In genomic region chr22:30945653-30946052, GRCh38 we compare ENCODE assay signal across 26 cellular contexts. TPM values are rescaled to one million over a fixed set of nuclear protein-coding genes. Genes with fewer than 3 reads are reported as not detected.
A peak's percentile ranks its signal among the peaks of the same experiment; 100 is the strongest.
DNase-seq lines count a peak whose midpoint lies in the region; ATAC-seq and TF ChIP-seq lines count a peak whose summit lies in the region.
"Had no signal": no experiment of that assay in that cellular context is flagged by ENCODE, and none has a peak within 500 bp of the region (broad histone marks: within the 10 kb centered on the region; RNA-seq: fewer than 3 reads in every experiment).

No MANE protein-coding gene starts in this region.

- H3K9me3 ChIP-seq in left ventricle myocardium inferior (replicated peaks), result no peaks in the 10 kb centered on the region
- H3K9me3 ChIP-seq in aorta (ENCODE audit: control insufficient read depth, low read length), result no peaks in the 10 kb centered on the region
- H3K9me3 ChIP-seq: adrenal gland, heart right ventricle, psoas muscle, thyroid gland had no signal

- H3K4me1 Mint-ChIP-seq in T-helper 2 cell treated with Interferon-gamma antibody and Interleukin-4, amounts not matched to agents 5 μg/mL and 100 μg/mL, for 36 hours (ENCODE audit: low read depth), result peaks cover 27% of the 10 kb centered on the region
- H3K4me1 Mint-ChIP-seq: H9 had no signal

- WGBS in aorta, 2 donors, result 79 to 83% methylated on average over 2 of the region's 2 CpGs

- H3K27me3 ChIP-seq in left ventricle myocardium inferior (ENCODE audit: low read depth), result no peaks in the 10 kb centered on the region
- no peaks in the 10 kb centered on the region for H3K27me3 ChIP-seq in foreskin keratinocyte
- H3K27me3 ChIP-seq in aorta (ENCODE audit: control insufficient read depth in 1 of 2, insufficient read depth in 2 of 2, low read length in 1 of 2), result no peaks in the 10 kb centered on the region
- H3K27me3 ChIP-seq: adrenal gland, heart right ventricle, thyroid gland had no signal

- no peak for DNase-seq in T-helper 2 cell treated with Interferon-gamma antibody and Interleukin-4, amounts not matched to agents 5 μg/mL and 100 μg/mL, for 36 hours (ENCODE audit: low spot score)
- DNase-seq in T-helper 2 cell (no peak), left ventricle myocardium inferior (no peak), Right ventricle myocardium superior (no peak), foreskin keratinocyte (peak; percentile 78 to 91), aorta (no peak), NAMALWA (ENCODE audit: low spot score) (no peak), posterior vena cava (ENCODE audit: low spot score) (no peak)
- DNase-seq: activated CD4-positive, alpha-beta T cell treated with anti-CD3 and anti-CD28 coated beads, Interleukin-2, amount 50 U/mL, for 4 hours; activated T-cell treated with anti-CD3 and anti-CD28 coated beads, Interleukin-2, amount 50 U/mL, for 1 hour; adrenal gland; caudate nucleus; DMS153; H9; heart right ventricle; NCI-H510A treated with DMSO at 0.1 percent for 48 hours; psoas muscle; stimulated activated CD4-positive, alpha-beta T cell treated with anti-CD3 and anti-CD28 coated beads, Interleukin-2, amount 100 ng/mL, for 48 hours; stimulated activated naive CD4-positive, alpha-beta T cell; thyroid gland had no signal

- peaks cover 46% of the 10 kb centered on the region for H3K4me1 ChIP-seq in left ventricle myocardium inferior
- peaks cover 28% of the 10 kb centered on the region for H3K4me1 ChIP-seq in foreskin keratinocyte
- peaks cover 4 to 5% of the 10 kb centered on the region in 2 donors for H3K4me1 ChIP-seq in aorta (ENCODE audit: control insufficient read depth in 1 of 2, insufficient read depth in 2 of 2, low read length in 2 of 2)

- H3K4me3 Mint-ChIP-seq in T-helper 2 cell treated with Interferon-gamma antibody and Interleukin-4, amounts not matched to agents 5 μg/mL and 100 μg/mL, for 36 hours, result no peak overlapping the region
- H3K4me3 Mint-ChIP-seq: CD8-positive, alpha-beta T cell; dendritic cell treated with granulocyte-macrophage colony-stimulating factor and Interleukin-4, amounts not matched to agents 40 ng/mL and 50 ng/mL, for 4 days; H9; T-helper 1 cell treated with Interleukin-12 subunit alpha and Interleukin-12 subunit beta and Interleukin-4 antibody, amounts not matched to agents 30 μg/mL and 1 μg/mL, for 36 hours had no signal

- H3K36me3 ChIP-seq in left ventricle myocardium inferior, result peaks cover 94% of the 10 kb centered on the region
- peaks cover 2 to 4% of the 10 kb centered on the region in 2 donors for H3K36me3 ChIP-seq in aorta (ENCODE audit: control insufficient read depth in 1 of 2, insufficient read depth in 2 of 2, low read length in 1 of 2)

- H3K27me3 Mint-ChIP-seq in T-helper 2 cell treated with Interferon-gamma antibody and Interleukin-4, amounts not matched to agents 5 μg/mL and 100 μg/mL, for 36 hours (ENCODE audit: low read depth), result no peaks in the 10 kb centered on the region
- H3K27me3 Mint-ChIP-seq: dendritic cell treated with granulocyte-macrophage colony-stimulating factor and Interleukin-4, amounts not matched to agents 40 ng/mL and 50 ng/mL, for 4 days had no signal

- ATAC-seq in Right ventricle myocardium superior (ENCODE audit: poor library complexity), result no peak
- peak; percentile 86 for ATAC-seq in foreskin keratinocyte
- no peak for ATAC-seq in aorta (ENCODE audit: low FRiP score)
- ATAC-seq: CD8-positive, alpha-beta T cell; Panc1; psoas muscle had no signal

- intact Hi-C loops in left ventricle myocardium inferior (cut with micrococcal nuclease) (loop anchor here (5.0 kb wide), 2 partner anchors 142 to 202 kb away; no protein-coding TSS in a partner anchor), Right ventricle myocardium superior (cut with DNase I) (loop anchor here (5.0 kb wide), 2 partner anchors 137 to 202 kb away; partner anchors contain the start of gene SMTN), aorta (cut with DNase I) (loop anchor here (5.0 kb wide), 3 partner anchors 92 to 287 kb away; no protein-coding TSS in a partner anchor), posterior vena cava (cut with DNase I) (loop anchor here (2.0 to 5.0 kb wide), 2 partner anchors 139 to 142 kb away; no protein-coding TSS in a partner anchor)

- no peak overlapping the region for H3K4me3 ChIP-seq in left ventricle myocardium inferior
- H3K4me3 ChIP-seq in aorta (ENCODE audit: low read length in 2 of 2), result no peak overlapping the region
- H3K4me3 ChIP-seq: adrenal gland, heart right ventricle, psoas muscle, thyroid gland had no signal

- peak overlapping the region; percentile 75 for H3K27ac ChIP-seq in left ventricle myocardium inferior (replicated peaks)
- H3K27ac ChIP-seq in foreskin keratinocyte, result peak overlapping the region; percentile 90
- H3K27ac ChIP-seq in aorta (ENCODE audit: low read depth in 1 of 2, low read length in 2 of 2), result peak overlapping the region; percentile 87 to 95
- H3K27ac ChIP-seq: 22Rv1, psoas muscle, thyroid gland, VCaP had no signal

- no peak for TF ChIP-seq CTCF in left ventricle myocardium inferior (IDR thresholded peaks at IDR 0.05; ENCODE audit: borderline replicate concordance)
- TF ChIP-seq CTCF in foreskin keratinocyte (conservative IDR thresholded peaks at IDR 0.05), result no peak

- peak overlapping the region; percentile 14 for H3K27ac Mint-ChIP-seq in T-helper 2 cell treated with Interferon-gamma antibody and Interleukin-4, amounts not matched to agents 5 μg/mL and 100 μg/mL, for 36 hours
- H3K27ac Mint-ChIP-seq: CD8-positive, alpha-beta T cell; dendritic cell treated with granulocyte-macrophage colony-stimulating factor and Interleukin-4, amounts not matched to agents 40 ng/mL and 50 ng/mL, for 4 days; H9 had no signal

- no peaks in the 10 kb centered on the region for H3K9me3 Mint-ChIP-seq in T-helper 2 cell treated with Interferon-gamma antibody and Interleukin-4, amounts not matched to agents 5 μg/mL and 100 μg/mL, for 36 hours
- H3K9me3 Mint-ChIP-seq: CD8-positive, alpha-beta T cell; dendritic cell treated with granulocyte-macrophage colony-stimulating factor and Interleukin-4, amounts not matched to agents 40 ng/mL and 50 ng/mL, for 4 days; H9; T-helper 1 cell treated with Interleukin-12 subunit alpha and Interleukin-12 subunit beta and Interleukin-4 antibody, amounts not matched to agents 30 μg/mL and 1 μg/mL, for 36 hours had no signal

- peaks cover 63% of the 10 kb centered on the region for H3K36me3 Mint-ChIP-seq in T-helper 2 cell treated with Interferon-gamma antibody and Interleukin-4, amounts not matched to agents 5 μg/mL and 100 μg/mL, for 36 hours (ENCODE audit: low read depth)

RNA-seq across cellular contexts. Expression of gene MORC2, which starts 22.9 kb away (rescaled TPM):
- total RNA-seq in left ventricle myocardium inferior (18.0 TPM), Right ventricle myocardium superior (20.1 TPM), foreskin keratinocyte (23.8 and 24.5 TPM in 2 replicates), aorta (10 to 100 TPM; 28.3 to 37.7 TPM), posterior vena cava (10 to 100 TPM; 23.8 to 27.5 TPM)
- polyA plus RNA-seq in foreskin keratinocyte (20.1 and 22.4 TPM in 2 replicates), aorta (10 to 100 TPM in 1 of 2 donors, 1 to 10 TPM in 1; 7.8 to 29.7 TPM)

RNA-seq across cellular contexts. Expression of gene TUG1, which starts 23.4 kb away (rescaled TPM):
- total RNA-seq in left ventricle myocardium inferior (33.6 TPM), Right ventricle myocardium superior (30.9 TPM), foreskin keratinocyte (38.8 and 43.3 TPM in 2 replicates), aorta (10 to 100 TPM; 86.1 to 89.4 TPM), posterior vena cava (10 to 100 TPM; 61.7 to 65.8 TPM)
- polyA plus RNA-seq in foreskin keratinocyte (11.3 and 12.7 TPM in 2 replicates), aorta (10 to 100 TPM; 10.6 to 68.0 TPM)

Comparison
In these comparisons a context has a peak if more than half of its experiments do, and no peak if none do; other contexts are left out.
1. DNase-seq: peak in foreskin keratinocyte (2 of 2); none in T-helper 2 cell treated with Interferon-gamma antibody and Interleukin-4, amounts not matched to agents 5 μg/mL and 100 μg/mL, for 36 hours (single experiment), T-helper 2 cell (0 of 5), left ventricle myocardium inferior (single experiment), Right ventricle myocardium superior (single experiment), aorta (0 of 2), NAMALWA (single experiment) and posterior vena cava (single experiment).
2. Peak in every context shown above with its lines, with median percentiles within 50 percentile points of each other: H3K27ac ChIP-seq.